1 cellular context compared by ENCODE assay signal in the genomic region with DNA sequence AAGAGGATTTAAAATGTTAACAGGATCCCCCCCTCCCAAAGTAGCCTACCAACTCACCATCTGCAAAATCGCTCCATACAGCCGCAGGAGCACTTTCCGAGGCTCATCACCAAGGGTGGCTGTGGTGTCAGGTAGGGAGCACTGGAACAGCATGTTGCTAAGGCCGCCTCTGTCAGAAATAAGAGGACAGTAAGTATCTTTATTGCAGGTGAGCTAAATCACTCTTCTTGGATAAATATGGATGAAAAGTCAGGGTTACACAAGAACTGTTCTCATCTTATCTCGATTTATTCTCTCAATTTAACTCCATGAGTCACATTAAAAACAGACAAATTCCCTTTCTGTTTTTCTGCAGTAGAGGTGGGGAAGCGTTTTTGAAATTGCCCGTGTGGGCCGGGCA.
TF ChIP-seq lines count a peak whose summit lies in the region.

No MANE protein-coding gene starts in this region.

TF ChIP-seq in GM23338, 12 proteins besides CTCF, POLR2A, EP300 and RAD21 (continued from another document):
- TF ChIP-seq, protein P1, sequence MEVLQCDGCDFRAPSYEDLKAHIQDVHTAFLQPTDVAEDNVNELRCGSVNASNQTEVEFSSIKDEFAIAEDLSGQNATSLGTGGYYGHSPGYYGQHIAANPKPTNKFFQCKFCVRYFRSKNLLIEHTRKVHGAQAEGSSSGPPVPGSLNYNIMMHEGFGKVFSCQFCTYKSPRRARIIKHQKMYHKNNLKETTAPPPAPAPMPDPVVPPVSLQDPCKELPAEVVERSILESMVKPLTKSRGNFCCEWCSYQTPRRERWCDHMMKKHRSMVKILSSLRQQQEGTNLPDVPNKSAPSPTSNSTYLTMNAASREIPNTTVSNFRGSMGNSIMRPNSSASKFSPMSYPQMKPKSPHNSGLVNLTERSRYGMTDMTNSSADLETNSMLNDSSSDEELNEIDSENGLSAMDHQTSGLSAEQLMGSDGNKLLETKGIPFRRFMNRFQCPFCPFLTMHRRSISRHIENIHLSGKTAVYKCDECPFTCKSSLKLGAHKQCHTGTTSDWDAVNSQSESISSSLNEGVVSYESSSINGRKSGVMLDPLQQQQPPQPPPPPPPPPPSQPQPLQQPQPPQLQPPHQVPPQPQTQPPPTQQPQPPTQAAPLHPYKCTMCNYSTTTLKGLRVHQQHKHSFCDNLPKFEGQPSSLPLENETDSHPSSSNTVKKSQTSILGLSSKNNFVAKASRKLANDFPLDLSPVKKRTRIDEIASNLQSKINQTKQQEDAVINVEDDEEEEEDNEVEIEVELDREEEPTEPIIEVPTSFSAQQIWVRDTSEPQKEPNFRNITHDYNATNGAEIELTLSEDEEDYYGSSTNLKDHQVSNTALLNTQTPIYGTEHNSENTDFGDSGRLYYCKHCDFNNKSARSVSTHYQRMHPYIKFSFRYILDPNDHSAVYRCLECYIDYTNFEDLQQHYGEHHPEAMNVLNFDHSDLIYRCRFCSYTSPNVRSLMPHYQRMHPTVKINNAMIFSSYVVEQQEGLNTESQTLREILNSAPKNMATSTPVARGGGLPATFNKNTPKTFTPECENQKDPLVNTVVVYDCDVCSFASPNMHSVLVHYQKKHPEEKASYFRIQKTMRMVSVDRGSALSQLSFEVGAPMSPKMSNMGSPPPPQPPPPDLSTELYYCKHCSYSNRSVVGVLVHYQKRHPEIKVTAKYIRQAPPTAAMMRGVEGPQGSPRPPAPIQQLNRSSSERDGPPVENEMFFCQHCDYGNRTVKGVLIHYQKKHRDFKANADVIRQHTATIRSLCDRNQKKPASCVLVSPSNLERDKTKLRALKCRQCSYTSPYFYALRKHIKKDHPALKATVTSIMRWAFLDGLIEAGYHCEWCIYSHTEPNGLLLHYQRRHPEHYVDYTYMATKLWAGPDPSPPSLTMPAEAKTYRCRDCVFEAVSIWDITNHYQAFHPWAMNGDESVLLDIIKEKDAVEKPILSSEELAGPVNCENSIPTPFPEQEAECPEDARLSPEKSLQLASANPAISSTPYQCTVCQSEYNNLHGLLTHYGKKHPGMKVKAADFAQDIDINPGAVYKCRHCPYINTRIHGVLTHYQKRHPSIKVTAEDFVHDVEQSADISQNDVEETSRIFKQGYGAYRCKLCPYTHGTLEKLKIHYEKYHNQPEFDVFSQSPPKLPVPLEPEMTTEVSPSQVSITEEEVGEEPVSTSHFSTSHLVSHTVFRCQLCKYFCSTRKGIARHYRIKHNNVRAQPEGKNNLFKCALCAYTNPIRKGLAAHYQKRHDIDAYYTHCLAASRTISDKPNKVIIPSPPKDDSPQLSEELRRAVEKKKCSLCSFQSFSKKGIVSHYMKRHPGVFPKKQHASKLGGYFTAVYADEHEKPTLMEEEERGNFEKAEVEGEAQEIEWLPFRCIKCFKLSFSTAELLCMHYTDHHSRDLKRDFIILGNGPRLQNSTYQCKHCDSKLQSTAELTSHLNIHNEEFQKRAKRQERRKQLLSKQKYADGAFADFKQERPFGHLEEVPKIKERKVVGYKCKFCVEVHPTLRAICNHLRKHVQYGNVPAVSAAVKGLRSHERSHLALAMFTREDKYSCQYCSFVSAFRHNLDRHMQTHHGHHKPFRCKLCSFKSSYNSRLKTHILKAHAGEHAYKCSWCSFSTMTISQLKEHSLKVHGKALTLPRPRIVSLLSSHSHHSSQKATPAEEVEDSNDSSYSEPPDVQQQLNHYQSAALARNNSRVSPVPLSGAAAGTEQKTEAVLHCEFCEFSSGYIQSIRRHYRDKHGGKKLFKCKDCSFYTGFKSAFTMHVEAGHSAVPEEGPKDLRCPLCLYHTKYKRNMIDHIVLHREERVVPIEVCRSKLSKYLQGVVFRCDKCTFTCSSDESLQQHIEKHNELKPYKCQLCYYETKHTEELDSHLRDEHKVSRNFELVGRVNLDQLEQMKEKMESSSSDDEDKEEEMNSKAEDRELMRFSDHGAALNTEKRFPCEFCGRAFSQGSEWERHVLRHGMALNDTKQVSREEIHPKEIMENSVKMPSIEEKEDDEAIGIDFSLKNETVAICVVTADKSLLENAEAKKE (CRISPR knock-in tag; IDR thresholded peaks at IDR 0.05): no peak
- no peak for TF ChIP-seq ZNF114 (CRISPR knock-in tag; IDR thresholded peaks at IDR 0.05)
- no peak for TF ChIP-seq EZH2phosphoT487 (IDR thresholded peaks at IDR 0.05; ENCODE audit: unreplicated experiment)
- TF ChIP-seq, protein P2, sequence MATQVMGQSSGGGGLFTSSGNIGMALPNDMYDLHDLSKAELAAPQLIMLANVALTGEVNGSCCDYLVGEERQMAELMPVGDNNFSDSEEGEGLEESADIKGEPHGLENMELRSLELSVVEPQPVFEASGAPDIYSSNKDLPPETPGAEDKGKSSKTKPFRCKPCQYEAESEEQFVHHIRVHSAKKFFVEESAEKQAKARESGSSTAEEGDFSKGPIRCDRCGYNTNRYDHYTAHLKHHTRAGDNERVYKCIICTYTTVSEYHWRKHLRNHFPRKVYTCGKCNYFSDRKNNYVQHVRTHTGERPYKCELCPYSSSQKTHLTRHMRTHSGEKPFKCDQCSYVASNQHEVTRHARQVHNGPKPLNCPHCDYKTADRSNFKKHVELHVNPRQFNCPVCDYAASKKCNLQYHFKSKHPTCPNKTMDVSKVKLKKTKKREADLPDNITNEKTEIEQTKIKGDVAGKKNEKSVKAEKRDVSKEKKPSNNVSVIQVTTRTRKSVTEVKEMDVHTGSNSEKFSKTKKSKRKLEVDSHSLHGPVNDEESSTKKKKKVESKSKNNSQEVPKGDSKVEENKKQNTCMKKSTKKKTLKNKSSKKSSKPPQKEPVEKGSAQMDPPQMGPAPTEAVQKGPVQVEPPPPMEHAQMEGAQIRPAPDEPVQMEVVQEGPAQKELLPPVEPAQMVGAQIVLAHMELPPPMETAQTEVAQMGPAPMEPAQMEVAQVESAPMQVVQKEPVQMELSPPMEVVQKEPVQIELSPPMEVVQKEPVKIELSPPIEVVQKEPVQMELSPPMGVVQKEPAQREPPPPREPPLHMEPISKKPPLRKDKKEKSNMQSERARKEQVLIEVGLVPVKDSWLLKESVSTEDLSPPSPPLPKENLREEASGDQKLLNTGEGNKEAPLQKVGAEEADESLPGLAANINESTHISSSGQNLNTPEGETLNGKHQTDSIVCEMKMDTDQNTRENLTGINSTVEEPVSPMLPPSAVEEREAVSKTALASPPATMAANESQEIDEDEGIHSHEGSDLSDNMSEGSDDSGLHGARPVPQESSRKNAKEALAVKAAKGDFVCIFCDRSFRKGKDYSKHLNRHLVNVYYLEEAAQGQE (IDR thresholded peaks at IDR 0.05; ENCODE audit: unreplicated experiment): no peak
TF ChIP-seq in GM23338: peak in this region for 0.
